Comparison of ENCODE assay signal across 1 cellular context in genomic region chr17:51164911-51165679, GRCh38.
A peak's percentile ranks its signal among the peaks of the same experiment; 100 is the strongest.
TF ChIP-seq lines count a peak whose summit lies in the region.

No MANE protein-coding gene starts in this region.

TF ChIP-seq in HepG2, 621 proteins besides CTCF, POLR2A, EP300 and RAD21:
- TF ChIP-seq REL (CRISPR knock-in tag; conservative IDR thresholded peaks at IDR 0.05): 0 out of 2 replicates have a peak, but pooled peaks have one; percentile 16
- no peak for TF ChIP-seq REXO4 (CRISPR knock-in tag; IDR thresholded peaks at IDR 0.05; ENCODE audit: borderline replicate concordance)
- no peak for TF ChIP-seq FOSL1 (CRISPR knock-in tag; IDR thresholded peaks at IDR 0.05; ENCODE audit: borderline replicate concordance)
- 0 out of 2 replicates have a peak, but pooled peaks have one; percentile 19 for TF ChIP-seq ZNF318 (CRISPR knock-in tag; IDR thresholded peaks at IDR 0.05)
- TF ChIP-seq ZNF431 (CRISPR knock-in tag; IDR thresholded peaks at IDR 0.05; ENCODE audit: borderline replicate concordance, low read depth): 0 out of 2 replicates have a peak, but pooled peaks have one; percentile 42
- peak; percentile 91 for TF ChIP-seq AGO2 (optimal IDR thresholded peaks at IDR 0.05; ENCODE audit: low read depth, low read length)
- 0 out of 2 replicates have a peak, but pooled peaks have one; percentile 18 for TF ChIP-seq ZNF543 (CRISPR knock-in tag; IDR thresholded peaks at IDR 0.05)
- 0 out of 2 replicates have a peak, but pooled peaks have one; percentile 20 for TF ChIP-seq NR0B2 (CRISPR knock-in tag; IDR thresholded peaks at IDR 0.05)
- 0 out of 2 replicates have a peak, but pooled peaks have one; percentile 7 for TF ChIP-seq ZNF710 (CRISPR knock-in tag; IDR thresholded peaks at IDR 0.05; ENCODE audit: borderline replicate concordance)
- TF ChIP-seq NCOR1 (IDR thresholded peaks at IDR 0.05; ENCODE audit: borderline replicate concordance, low read length): 0 out of 2 replicates have a peak, but pooled peaks have one; percentile 3
- TF ChIP-seq FOXA1 (IDR thresholded peaks at IDR 0.05): no peak
- TF ChIP-seq FOXA1 (CRISPR knock-in tag; IDR thresholded peaks at IDR 0.05): no peak
- 0 out of 2 replicates have a peak, but pooled peaks have one; percentile 52 for TF ChIP-seq PBX2 (CRISPR knock-in tag; IDR thresholded peaks at IDR 0.05)
- no peak for TF ChIP-seq MTA3 (CRISPR knock-in tag; IDR thresholded peaks at IDR 0.05)
- TF ChIP-seq PHF20 (CRISPR knock-in tag; IDR thresholded peaks at IDR 0.05): 0 out of 2 replicates have a peak, but pooled peaks have one; percentile 3
- no peak for TF ChIP-seq ZBTB3 (CRISPR knock-in tag; IDR thresholded peaks at IDR 0.05; ENCODE audit: borderline replicate concordance, low read depth)
- TF ChIP-seq MTA1 (CRISPR knock-in tag; IDR thresholded peaks at IDR 0.05; ENCODE audit: borderline replicate concordance): 0 out of 2 replicates have a peak, but pooled peaks have one; percentile 21
- no peak for TF ChIP-seq ATRX (CRISPR knock-in tag; IDR thresholded peaks at IDR 0.05; ENCODE audit: borderline replicate concordance)
- TF ChIP-seq ZNF253 (CRISPR knock-in tag; IDR thresholded peaks at IDR 0.05; ENCODE audit: borderline replicate concordance): 0 out of 2 replicates have a peak, but pooled peaks have one; percentile 52
- no peak for TF ChIP-seq ZNF687 (CRISPR knock-in tag; IDR thresholded peaks at IDR 0.05)
- TF ChIP-seq NONO (IDR thresholded peaks at IDR 0.05): no peak
- 0 out of 2 replicates have a peak, but pooled peaks have one; percentile 9 for TF ChIP-seq NONO (CRISPR knock-in tag; conservative IDR thresholded peaks at IDR 0.05)
- peak; percentile 10; the same call in 1 of the 2 replicates for TF ChIP-seq ZNF556 (CRISPR knock-in tag; IDR thresholded peaks at IDR 0.05; ENCODE audit: borderline replicate concordance)
- no peak for TF ChIP-seq KDM4B (CRISPR knock-in tag; IDR thresholded peaks at IDR 0.05)
- no peak for TF ChIP-seq RAD51 (IDR thresholded peaks at IDR 0.05; ENCODE audit: borderline replicate concordance)
- no peak for TF ChIP-seq ZBTB25 (CRISPR knock-in tag; IDR thresholded peaks at IDR 0.05)
- TF ChIP-seq HOXA9 (CRISPR knock-in tag; IDR thresholded peaks at IDR 0.05; ENCODE audit: borderline replicate concordance): 0 out of 2 replicates have a peak, but pooled peaks have one; percentile 19
- 0 out of 2 replicates have a peak, but pooled peaks have one; percentile 13 for TF ChIP-seq POLR2G (IDR thresholded peaks at IDR 0.05; ENCODE audit: low read depth, low read length)
- peak; percentile 48 for TF ChIP-seq RBM22 (optimal IDR thresholded peaks at IDR 0.05; ENCODE audit: low read length)
